28 cellular contexts compared by ENCODE assay signal in genomic region chr14:99599440-99599839, GRCh38. TPM values are rescaled to one million over a fixed set of nuclear protein-coding genes. Genes with fewer than 3 reads are reported as not detected.
DNase-seq lines count a peak whose midpoint lies in the region; ATAC-seq, FAIRE-seq and TF ChIP-seq lines count a peak whose summit lies in the region.
"Had no signal": no experiment of that assay in that cellular context is flagged by ENCODE, and none has a peak within 500 bp of the region (broad histone marks: within the 10 kb centered on the region; RNA-seq: fewer than 3 reads in every experiment).

No MANE protein-coding gene starts in this region.

- TF ChIP-seq POLR2A in HepG2 (IDR thresholded peaks at IDR 0.05; ENCODE audit: insufficient read depth in 1 of 2, low read depth in 2 of 2, low read length in 2 of 2): no peak

- no peak for ATAC-seq in HepG2
- ATAC-seq in HG02610 (IDR thresholded peaks at IDR 0.05; ENCODE audit: unreplicated experiment): no peak
- ATAC-seq in HG03045 (IDR thresholded peaks at IDR 0.05; ENCODE audit: unreplicated experiment): no peak

- H3K36me3 ChIP-seq in Loucy (ENCODE audit: insufficient read depth, low read length) (no peaks in the 10 kb centered on the region), HepG2 (replicated peaks in 1 of 2; ENCODE audit: control insufficient read depth in 1 of 2, insufficient read depth in 2 of 2, low read length in 2 of 2) (peaks cover 4 to 8% of the 10 kb centered on the region in 2 experiments; a peak in 2 of 5 replicates), subcutaneous abdominal adipose tissue (ENCODE audit: control insufficient read depth in 5 of 5, insufficient read depth in 5 of 5, low read length in 5 of 5) (no peaks in the 10 kb centered on the region)
- H3K36me3 ChIP-seq: thoracic aorta had no signal

- H3K27me3 ChIP-seq in Loucy (ENCODE audit: insufficient read depth, low read length, poor library complexity, severe bottlenecking): no peaks in the 10 kb centered on the region
- no peaks in the 10 kb centered on the region; a peak in 1 of 5 replicates for H3K27me3 ChIP-seq in HepG2 (ENCODE audit: control insufficient read depth in 1 of 2, insufficient read depth in 2 of 2, low read length in 2 of 2)
- peaks cover 0 to 3% (median 3%) of the 10 kb centered on the region in 5 donors for H3K27me3 ChIP-seq in subcutaneous abdominal adipose tissue (ENCODE audit: control insufficient read depth in 5 of 5, insufficient read depth in 4 of 5, low read length in 5 of 5)

- intact Hi-C loops in HepG2 (cut with micrococcal nuclease; ENCODE audit: unreplicated experiment): no loop called here
- intact Hi-C loops in activated CD4-positive, alpha-beta T cell treated with anti-CD3 and anti-CD28 coated beads, Interleukin-2, amount 10 ng/mL, durations not matched to agents 24 days and 14 days (cut with micrococcal nuclease): no loop called here

- DNase-seq in HepG2 (ENCODE audit: low spot score): no peak
- no peak for DNase-seq in activated CD4-positive, alpha-beta T cell treated with anti-CD3 and anti-CD28 coated beads, Interleukin-2, amount 10 ng/mL, durations not matched to agents 24 days and 14 days
- no peak for DNase-seq in NCI-H146 (lab: John Stamatoyannopoulos, UW)
- DNase-seq: activated CD4-positive, alpha-beta T cell treated with anti-CD3 and anti-CD28 coated beads for 48 hours; activated effector memory CD4-positive, alpha-beta T cell treated with anti-CD3 and anti-CD28 coated beads, Interleukin-2, amount 50 U/mL, for 16 hours; activated naive CD8-positive, alpha-beta T cell treated with anti-CD3 and anti-CD28 coated beads, Interleukin-2, amount 10 ng/mL, durations not matched to agents 7 days and 5 days; activated T-cell treated with anti-CD3 and anti-CD28 coated beads, Interleukin-2, amount 50 U/mL, for 1 hour; CD4-positive, CD25-positive, alpha-beta regulatory T cell; kidney glomerular epithelial cell; NCI-H1436; NCI-H2107; NCI-H748 treated with DMSO at 0.1 percent for 48 hours; posterior cingulate gyrus; RPMI8226; stimulated activated naive CD4-positive, alpha-beta T cell had no signal

- H3K4me1 ChIP-seq in Loucy (ENCODE audit: insufficient read depth, low read length, poor library complexity, severe bottlenecking): peaks cover 49% of the 10 kb centered on the region
- H3K4me1 ChIP-seq in HepG2 (ENCODE audit: insufficient read depth, low read length): peaks cover 74% of the 10 kb centered on the region
- peaks cover 0 to 85% (median 40%) of the 10 kb centered on the region in 5 donors for H3K4me1 ChIP-seq in subcutaneous abdominal adipose tissue (ENCODE audit: control insufficient read depth in 5 of 5, insufficient read depth in 5 of 5, low read length in 5 of 5)

- H3K9me3 ChIP-seq in Loucy (ENCODE audit: insufficient read depth, low read depth, low read length) (no peaks in the 10 kb centered on the region), HepG2 (ENCODE audit: low read length) (no peaks in the 10 kb centered on the region), subcutaneous abdominal adipose tissue (ENCODE audit: control insufficient read depth in 5 of 5, low read length in 5 of 5) (no peaks in the 10 kb centered on the region)
- H3K9me3 ChIP-seq: thoracic aorta had no signal

- peak overlapping the region; percentile 44 for H3K27ac ChIP-seq in angular gyrus (ENCODE audit: low read depth, low read length)
- peak overlapping the region; percentile 80 for H3K27ac ChIP-seq in HepG2 (ENCODE audit: extremely low read length, insufficient read depth, low read length)
- H3K27ac ChIP-seq in subcutaneous abdominal adipose tissue (ENCODE audit: low read depth, low read length): peak overlapping the region; percentile 54
- H3K27ac ChIP-seq: epithelial cell of prostate, SK-N-MC, thoracic aorta had no signal

- H3K9ac ChIP-seq in Loucy (ENCODE audit: low read depth, low read length, poor library complexity, severe bottlenecking) (peak overlapping the region; percentile 61), HepG2 (ENCODE audit: insufficient read depth, low read depth, low read length) (peak overlapping the region; percentile 70), subcutaneous abdominal adipose tissue (ENCODE audit: low read length in 5 of 5) (no peak overlapping the region)

- H3K4me3 ChIP-seq in Loucy (ENCODE audit: low read length, poor library complexity, severe bottlenecking): peak overlapping the region; percentile 72
- H3K4me3 ChIP-seq in HepG2 (replicated peaks in 1 of 3; ENCODE audit: insufficient read depth in 1 of 3, low read depth in 2 of 3, low read length in 3 of 3): peak overlapping the region; percentile 11 to 85 (median 44); a peak in 4 of 6 replicates
- no peak overlapping the region for H3K4me3 ChIP-seq in subcutaneous abdominal adipose tissue (ENCODE audit: low read depth in 1 of 5, low read length in 5 of 5)
- H3K4me3 ChIP-seq: SK-N-MC, thoracic aorta had no signal

- H4K20me1 ChIP-seq in Loucy (ENCODE audit: insufficient read depth, low read length, poor library complexity, severe bottlenecking) (peaks cover 27% of the 10 kb centered on the region), HepG2 (ENCODE audit: insufficient read depth, low read length) (peaks cover 51% of the 10 kb centered on the region)

- H3K79me2 ChIP-seq in Loucy (ENCODE audit: insufficient read depth, low read length): peaks cover 88% of the 10 kb centered on the region
- H3K79me2 ChIP-seq in HepG2 (ENCODE audit: insufficient read depth, low read length): peaks cover 93% of the 10 kb centered on the region

- no peaks in the 10 kb centered on the region for H3K9me3 Mint-ChIP-seq in activated CD4-positive, alpha-beta T cell treated with anti-CD3 and anti-CD28 coated beads, Interleukin-2, amount 10 ng/mL, durations not matched to agents 24 days and 14 days
- H3K9me3 Mint-ChIP-seq: activated naive CD8-positive, alpha-beta T cell treated with anti-CD3 and anti-CD28 coated beads, Interleukin-2, amount 10 ng/mL, durations not matched to agents 7 days and 5 days; CD4-positive, CD25-positive, alpha-beta regulatory T cell; T-helper 1 cell treated with Interleukin-12 subunit alpha and Interleukin-12 subunit beta and Interleukin-4 antibody, amounts not matched to agents 30 μg/mL and 1 μg/mL, for 36 hours had no signal

- no peaks in the 10 kb centered on the region for H3K9me2 ChIP-seq in Loucy (replicated peaks; ENCODE audit: low read depth, low read length)

- POLR2A ChIA-PET in HepG2 (lab: Yijun Ruan, JAX): interaction anchor here (0.7 to 8.6 kb wide), 6 partner anchors 12 to 51 kb away, joined by 3 to 101 read pairs (median 4); no protein-coding TSS in a partner anchor

- H2AFZ ChIP-seq in Loucy (ENCODE audit: low read length) (no peak overlapping the region), HepG2 (ENCODE audit: low read length) (no peak overlapping the region)

- TF ChIP-seq CTCF in Loucy (conservative IDR thresholded peaks at IDR 0.05; ENCODE audit: low read length): no peak
- no peak for TF ChIP-seq CTCF in HepG2 (CRISPR knock-in tag; IDR thresholded peaks at IDR 0.05)

- TF ChIP-seq EP300 in HepG2 (IDR thresholded peaks at IDR 0.05; ENCODE audit: low read depth in 2 of 2, low read length in 2 of 2) (no peak), HepG2 (CRISPR knock-in tag; IDR thresholded peaks at IDR 0.05; ENCODE audit: borderline replicate concordance) (no peak)

- H3F3A ChIP-seq in Loucy (ENCODE audit: low read depth): no peaks in the 10 kb centered on the region

- in situ Hi-C loops in HepG2 (cut with HindIII; ENCODE audit: extremely low pct_ligation_motif_present, low pct_unique_long_range_greater_than_20kb): no loop called here

- TF ChIP-seq RAD21 in HepG2 (CRISPR knock-in tag; IDR thresholded peaks at IDR 0.05): no peak

- no peaks in the 10 kb centered on the region for H3K36me3 Mint-ChIP-seq in activated CD4-positive, alpha-beta T cell treated with anti-CD3 and anti-CD28 coated beads, Interleukin-2, amount 10 ng/mL, durations not matched to agents 24 days and 14 days (ENCODE audit: low read depth)
- H3K36me3 Mint-ChIP-seq: activated naive CD8-positive, alpha-beta T cell treated with anti-CD3 and anti-CD28 coated beads, Interleukin-2, amount 10 ng/mL, durations not matched to agents 7 days and 5 days; CD4-positive, CD25-positive, alpha-beta regulatory T cell had no signal

- no peak overlapping the region for H3K27ac Mint-ChIP-seq in activated CD4-positive, alpha-beta T cell treated with anti-CD3 and anti-CD28 coated beads, Interleukin-2, amount 10 ng/mL, durations not matched to agents 24 days and 14 days
- H3K27ac Mint-ChIP-seq: activated naive CD8-positive, alpha-beta T cell treated with anti-CD3 and anti-CD28 coated beads, Interleukin-2, amount 10 ng/mL, durations not matched to agents 7 days and 5 days; T-helper 1 cell treated with Interleukin-12 subunit alpha and Interleukin-12 subunit beta and Interleukin-4 antibody, amounts not matched to agents 30 μg/mL and 1 μg/mL, for 36 hours had no signal

- H3K4me3 Mint-ChIP-seq in activated CD4-positive, alpha-beta T cell treated with anti-CD3 and anti-CD28 coated beads, Interleukin-2, amount 10 ng/mL, durations not matched to agents 24 days and 14 days: no peak overlapping the region
- H3K4me3 Mint-ChIP-seq: activated naive CD8-positive, alpha-beta T cell treated with anti-CD3 and anti-CD28 coated beads, Interleukin-2, amount 10 ng/mL, durations not matched to agents 7 days and 5 days; T-helper 1 cell treated with Interleukin-12 subunit alpha and Interleukin-12 subunit beta and Interleukin-4 antibody, amounts not matched to agents 30 μg/mL and 1 μg/mL, for 36 hours had no signal

- 62% methylated on average over 5 of the region's 6 CpGs for WGBS in HepG2 (ENCODE audit: low lambda C conversion rate)

- peaks cover 24% of the 10 kb centered on the region for H3K4me1 Mint-ChIP-seq in activated CD4-positive, alpha-beta T cell treated with anti-CD3 and anti-CD28 coated beads, Interleukin-2, amount 10 ng/mL, durations not matched to agents 24 days and 14 days

- peak; percentile 15 for FAIRE-seq in HepG2 (lab: Jason Lieb, UNC)
- FAIRE-seq: D721Med, GM12892, TTC549 had no signal

- BruUV-seq in HepG2 (replicated peaks; lab: Mats Ljungman, UMichigan): no TSS peak

- CTCF ChIA-PET in HepG2 (lab: Yijun Ruan, JAX; ENCODE audit: low intra/inter-chr PET ratio, low total read pairs): no interaction called here

- H3K4me2 ChIP-seq in Loucy (ENCODE audit: low read depth, low read length, poor library complexity, severe bottlenecking): peak overlapping the region; percentile 87
- peak overlapping the region; percentile 90 for H3K4me2 ChIP-seq in HepG2 (ENCODE audit: low read depth, low read length)

- peaks cover 12% of the 10 kb centered on the region for H3K27me3 Mint-ChIP-seq in activated CD4-positive, alpha-beta T cell treated with anti-CD3 and anti-CD28 coated beads, Interleukin-2, amount 10 ng/mL, durations not matched to agents 24 days and 14 days

RNA-seq across cellular contexts. Expression of gene CCDC85C, which starts 4.6 kb away (rescaled TPM):
- 43.8 and 47.6 TPM in 2 replicates for total RNA-seq in HepG2 (2016; rRNA removed; fragmentation: Illumina TruSeq; extraction: Trizol)
- 4.3 and 4.6 TPM in 2 replicates for total RNA-seq in HepG2 (2016; cell fraction: cytosol; rRNA removed; fragmentation: Illumina TruSeq; extraction: Trizol; ENCODE audit: low read depth)
- total RNA-seq in HepG2 (2016; cell fraction: insoluble cytoplasmic fraction; rRNA removed; fragmentation: Illumina TruSeq; extraction: Trizol): 33.8 and 47.0 TPM in 2 replicates
- total RNA-seq in HepG2 (2016; cell fraction: membrane; rRNA removed; fragmentation: Illumina TruSeq; extraction: Trizol): 30.8 and 30.9 TPM in 2 replicates
- total RNA-seq in HepG2 (2016; cell fraction: nucleus; rRNA removed; fragmentation: Illumina TruSeq; extraction: Trizol): 23.1 and 29.3 TPM in 2 replicates
- 18.8 and 30.3 TPM in 2 replicates for polyA plus RNA-seq in HepG2 (2011; rRNA removed)
- 21.2 and 24.0 TPM in 2 replicates for polyA plus RNA-seq in HepG2 (2011; cell fraction: cytosol; rRNA removed)
- 30.3 and 32.6 TPM in 2 replicates for polyA plus RNA-seq in HepG2 (2011; cell fraction: nucleus; rRNA removed)
- 41.6 and 57.3 TPM in 2 replicates for polyA plus RNA-seq in HepG2 (2012)
- 4.1 and 4.6 TPM in 2 replicates for polyA plus RNA-seq in HepG2 (2016; cell fraction: cytosol; fragmentation: Illumina TruSeq; extraction: Trizol; ENCODE audit: low read depth)
- 36.1 and 43.0 TPM in 2 replicates for polyA plus RNA-seq in HepG2 (2016; cell fraction: insoluble cytoplasmic fraction; fragmentation: Illumina TruSeq; extraction: Trizol; ENCODE audit: low read depth)
- 18.9 and 20.2 TPM in 2 replicates for polyA plus RNA-seq in HepG2 (2016; cell fraction: membrane; fragmentation: Illumina TruSeq; extraction: Trizol; ENCODE audit: low read depth)
- polyA plus RNA-seq in HepG2 (2016; cell fraction: nucleus; fragmentation: Illumina TruSeq; extraction: Trizol; ENCODE audit: insufficient read depth, low read depth): 40.1 and 40.7 TPM in 2 replicates
- 44.2 and 114 TPM in 2 replicates for polyA minus RNA-seq in HepG2 (2011; rRNA and poly(A)+ RNA removed; ENCODE audit: low replicate concordance)
- 33.8 and 37.6 TPM in 2 replicates for polyA minus RNA-seq in HepG2 (2011; cell fraction: cytosol; rRNA and poly(A)+ RNA removed)
- polyA minus RNA-seq in HepG2 (2011; cell fraction: nucleus; rRNA and poly(A)+ RNA removed): 11.8 and 12.0 TPM in 2 replicates
- 6.7 TPM in 2 replicates for total RNA-seq in activated CD4-positive, alpha-beta T cell treated with anti-CD3 and anti-CD28 coated beads, Interleukin-2, amount 10 ng/mL, durations not matched to agents 24 days and 14 days

RNA-seq across cellular contexts. Expression of gene HHIPL1, which starts 45.5 kb away (rescaled TPM):
- total RNA-seq in HepG2 (2016; rRNA removed; fragmentation: Illumina TruSeq; extraction: Trizol): not detected in 2 replicates
- total RNA-seq in HepG2 (2016; cell fraction: cytosol; rRNA removed; fragmentation: Illumina TruSeq; extraction: Trizol; ENCODE audit: low read depth): not detected in 2 replicates
- total RNA-seq in HepG2 (2016; cell fraction: insoluble cytoplasmic fraction; rRNA removed; fragmentation: Illumina TruSeq; extraction: Trizol): not detected in 2 replicates
- total RNA-seq in HepG2 (2016; cell fraction: membrane; rRNA removed; fragmentation: Illumina TruSeq; extraction: Trizol): not detected in 2 replicates
- not detected in 2 replicates for total RNA-seq in HepG2 (2016; cell fraction: nucleus; rRNA removed; fragmentation: Illumina TruSeq; extraction: Trizol)
- polyA plus RNA-seq in HepG2 (2011; rRNA removed): 0.01 TPM in 1 of 2 replicates, not detected in the other
- polyA plus RNA-seq in HepG2 (2011; cell fraction: cytosol; rRNA removed): not detected in 2 replicates
- not detected in 2 replicates for polyA plus RNA-seq in HepG2 (2011; cell fraction: nucleus; rRNA removed)
- polyA plus RNA-seq in HepG2 (2012): 0.03 TPM in 1 of 2 replicates, not detected in the other
- polyA plus RNA-seq in HepG2 (2016; cell fraction: cytosol; fragmentation: Illumina TruSeq; extraction: Trizol; ENCODE audit: low read depth): not detected in 2 replicates
- not detected in 2 replicates for polyA plus RNA-seq in HepG2 (2016; cell fraction: insoluble cytoplasmic fraction; fragmentation: Illumina TruSeq; extraction: Trizol; ENCODE audit: low read depth)
- not detected in 2 replicates for polyA plus RNA-seq in HepG2 (2016; cell fraction: membrane; fragmentation: Illumina TruSeq; extraction: Trizol; ENCODE audit: low read depth)
- not detected in 2 replicates for polyA plus RNA-seq in HepG2 (2016; cell fraction: nucleus; fragmentation: Illumina TruSeq; extraction: Trizol; ENCODE audit: insufficient read depth, low read depth)
- polyA minus RNA-seq in HepG2 (2011; rRNA and poly(A)+ RNA removed; ENCODE audit: low replicate concordance): not detected in 2 replicates
- not detected in 2 replicates for polyA minus RNA-seq in HepG2 (2011; cell fraction: cytosol; rRNA and poly(A)+ RNA removed)
- polyA minus RNA-seq in HepG2 (2011; cell fraction: nucleus; rRNA and poly(A)+ RNA removed): 0.12 TPM in 1 of 2 replicates, not detected in the other
- total RNA-seq in activated CD4-positive, alpha-beta T cell treated with anti-CD3 and anti-CD28 coated beads, Interleukin-2, amount 10 ng/mL, durations not matched to agents 24 days and 14 days: not detected in 2 replicates
- total RNA-seq: activated CD8-positive, alpha-beta memory T cell treated with anti-CD3 and anti-CD28 coated beads for 36 hours; CD4-positive, CD25-positive, alpha-beta regulatory T cell had no signal

Comparison
In these comparisons a context has a peak if more than half of its experiments do, and no peak if none do; other contexts are left out.
1. H3K4me3 ChIP-seq: peak in Loucy (single experiment) and HepG2 (3 of 3); none in subcutaneous abdominal adipose tissue (0 of 5).
2. H3K9ac ChIP-seq: peak in Loucy (single experiment) and HepG2 (single experiment); none in subcutaneous abdominal adipose tissue (0 of 5).
3. Peak in every context shown above with its lines, with median percentiles within 50 percentile points of each other: H3K27ac ChIP-seq.